ENCODE assay signal across 1 cellular context in genomic region chrX:154359362-154360154, GRCh38.
TF ChIP-seq lines count a peak whose summit lies in the region.

No MANE protein-coding gene starts in this region.

TF ChIP-seq in endothelial cell of umbilical vein, 7 proteins besides CTCF, POLR2A, EP300 and RAD21:
- no peak for TF ChIP-seq GATA2 (IDR thresholded peaks at IDR 0.05; ENCODE audit: insufficient read depth, insufficient read length, low read depth, low read length)
- TF ChIP-seq FOS (IDR thresholded peaks at IDR 0.05; ENCODE audit: borderline replicate concordance, insufficient read depth, low read length): no peak
- TF ChIP-seq POLR2AphosphoS5 (IDR thresholded peaks at IDR 0.05; ENCODE audit: insufficient read depth, low read depth, low read length): no peak
- TF ChIP-seq MYC (IDR thresholded peaks at IDR 0.05; ENCODE audit: low read depth, low read length): no peak
- TF ChIP-seq JUN (IDR thresholded peaks at IDR 0.05; ENCODE audit: borderline replicate concordance, insufficient read depth, insufficient read length, low read depth): no peak
- no peak for TF ChIP-seq MAX (IDR thresholded peaks at IDR 0.05; ENCODE audit: insufficient read depth, insufficient read length)
- no peak for TF ChIP-seq EZH2 (IDR thresholded peaks at IDR 0.05; ENCODE audit: borderline replicate concordance, low read depth, low read length, severe bottlenecking)
